In genomic region chr18:56307771-56308170, GRCh38 we compare ENCODE assay signal across 1 cellular context.
TF ChIP-seq lines count a peak whose summit lies in the region.

No MANE protein-coding gene starts in this region.

TF ChIP-seq in GM12878, 131 proteins besides CTCF, POLR2A, EP300 and RAD21 (continued from another document):
- no peak for TF ChIP-seq REST (IDR thresholded peaks at IDR 0.05; ENCODE audit: low read depth, low read length)
- TF ChIP-seq HDAC6 (IDR thresholded peaks at IDR 0.05; ENCODE audit: unreplicated experiment): no peak
- no peak for TF ChIP-seq USF1 (IDR thresholded peaks at IDR 0.05; ENCODE audit: borderline replicate concordance, extremely low read length, insufficient read depth, low read depth, low read length)
- TF ChIP-seq CBFB (IDR thresholded peaks at IDR 0.05; ENCODE audit: low read depth): no peak
- no peak for TF ChIP-seq HDAC2 (IDR thresholded peaks at IDR 0.05)
- no peak for TF ChIP-seq RELB (IDR thresholded peaks at IDR 0.05; ENCODE audit: low read depth)
- TF ChIP-seq SMAD5 (IDR thresholded peaks at IDR 0.05; ENCODE audit: low read depth): no peak
- TF ChIP-seq ESRRA (IDR thresholded peaks at IDR 0.05; ENCODE audit: low read length): no peak
- no peak for TF ChIP-seq CREM (IDR thresholded peaks at IDR 0.05; ENCODE audit: low read depth)
